8 cellular contexts compared by ENCODE assay signal in the genomic region with DNA sequence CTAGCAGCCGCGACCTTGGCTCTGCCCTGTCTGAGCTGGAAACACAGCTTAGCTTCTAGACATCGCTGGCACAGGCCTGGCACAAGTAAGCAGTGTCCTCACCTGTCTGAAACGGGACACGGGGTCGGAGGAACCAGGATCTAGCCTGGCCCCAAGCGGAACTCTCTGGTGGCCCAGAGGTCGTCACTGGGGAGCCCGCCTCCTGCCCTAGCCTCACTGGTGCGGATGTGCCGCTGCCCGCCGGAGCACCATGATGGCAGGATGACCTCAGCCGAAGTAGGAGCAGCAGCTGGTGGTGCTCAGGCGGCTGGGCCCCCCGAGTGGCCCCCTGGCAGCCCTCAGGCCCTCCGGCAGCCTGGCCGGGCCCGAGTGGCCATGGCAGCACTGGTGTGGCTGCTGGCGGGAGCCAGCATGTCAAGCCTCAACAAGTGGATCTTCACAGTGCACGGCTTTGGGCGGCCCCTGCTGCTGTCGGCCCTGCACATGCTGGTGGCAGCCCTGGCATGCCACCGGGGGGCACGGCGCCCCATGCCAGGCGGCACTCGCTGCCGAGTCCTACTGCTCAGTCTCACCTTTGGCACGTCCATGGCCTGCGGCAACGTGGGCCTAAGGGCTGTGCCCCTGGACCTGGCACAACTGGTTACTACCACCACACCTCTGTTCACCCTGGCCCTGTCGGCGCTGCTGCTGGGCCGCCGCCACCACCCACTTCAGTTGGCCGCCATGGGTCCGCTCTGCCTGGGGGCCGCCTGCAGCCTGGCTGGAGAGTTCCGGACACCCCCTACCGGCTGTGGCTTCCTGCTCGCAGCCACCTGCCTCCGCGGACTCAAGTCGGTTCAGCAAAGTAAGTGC. TPM values are rescaled to one million over a fixed set of nuclear protein-coding genes. Genes with fewer than 3 reads are reported as not detected.
DNase-seq lines count a peak whose midpoint lies in the region; FAIRE-seq and TF ChIP-seq lines count a peak whose summit lies in the region.

No MANE protein-coding gene starts in this region.

- no peak for FAIRE-seq in HTR-8/SVneo (lab: Jason Lieb, UNC)

- H4K20me1 ChIP-seq in smooth muscle cell (ENCODE audit: low read depth) = no peaks in the 10 kb centered on the region

- H3K27me3 ChIP-seq in iPS-20b (ENCODE audit: insufficient read depth, low read length) (peaks cover 13% of the 10 kb centered on the region; the same call in 1 of the 2 replicates), smooth muscle cell (ENCODE audit: low read depth) (no peaks in the 10 kb centered on the region)

- H2AFZ ChIP-seq in smooth muscle cell (ENCODE audit: low read depth) = peak overlapping the region; percentile 97

- no peak overlapping the region for H3K27ac ChIP-seq in iPS-20b (ENCODE audit: low read length)
- no peak overlapping the region for H3K27ac ChIP-seq in smooth muscle cell (ENCODE audit: low read depth)

- WGBS in smooth muscle cell (ENCODE audit: low lambda C conversion rate) = 79% methylated on average over 45 of the region's 45 CpGs

- peaks cover 3% of the 10 kb centered on the region; the same call in 1 of the 2 replicates for H3K4me1 ChIP-seq in iPS-20b (ENCODE audit: insufficient read depth, low read length)
- H3K4me1 ChIP-seq in smooth muscle cell (ENCODE audit: low read depth) = peaks cover 8% of the 10 kb centered on the region

- H3K79me2 ChIP-seq in smooth muscle cell (ENCODE audit: low read depth) = no peaks in the 10 kb centered on the region

- peaks cover 11% of the 10 kb centered on the region for H3F3A ChIP-seq in smooth muscle cell (ENCODE audit: low read depth)

- H3K9ac ChIP-seq in iPS-20b (ENCODE audit: low read depth, low read length) (peak overlapping the region; percentile 65; the same call in 1 of the 2 replicates), smooth muscle cell (ENCODE audit: low read depth) (peak overlapping the region; percentile 66)

- H3K4me3 ChIP-seq in astrocyte of the spinal cord (ENCODE audit: low read depth, low read length) (peak overlapping the region; percentile 44), iPS-20b (ENCODE audit: low read length) (peak overlapping the region; percentile 74), smooth muscle cell (peak overlapping the region; percentile 67)

- H3K36me3 ChIP-seq in iPS-20b (ENCODE audit: insufficient read depth, low read depth, low read length) (no peaks in the 10 kb centered on the region), smooth muscle cell (ENCODE audit: low read depth) (no peaks in the 10 kb centered on the region)

- H3K9me3 ChIP-seq in iPS-20b (ENCODE audit: insufficient read depth, low read depth, low read length) (no peaks in the 10 kb centered on the region), smooth muscle cell (replicated peaks; ENCODE audit: low read depth) (no peaks in the 10 kb centered on the region)

- TF ChIP-seq CTCF in astrocyte of the spinal cord (IDR thresholded peaks at IDR 0.05; ENCODE audit: low read depth, low read length) = no peak
- no peak for TF ChIP-seq CTCF in smooth muscle cell (IDR thresholded peaks at IDR 0.05; ENCODE audit: borderline replicate concordance, insufficient read depth, poor library complexity, severe bottlenecking)

- in situ Hi-C loops in astrocyte of the spinal cord (cut with HindIII; ENCODE audit: low sequenced_read_pairs) = no loop called here

- H3K4me2 ChIP-seq in smooth muscle cell = peak overlapping the region; percentile 99

- DNase-seq in GM03348 (ENCODE audit: low spot score) (peak; percentile 40), NCI-H69 (lab: John Stamatoyannopoulos, UW) (peak; percentile 58), astrocyte of the spinal cord (ENCODE audit: low read depth, low spot score) (peak; percentile 8), smooth muscle cell (lab: John Stamatoyannopoulos, UW; ENCODE audit: unreplicated experiment) (no peak), NCI-H128 (lab: John Stamatoyannopoulos, UW; ENCODE audit: unreplicated experiment) (no peak), Kasumi-1 (lab: John Stamatoyannopoulos, UW) (no peak), HTR-8/SVneo (ENCODE audit: insufficient read length, low spot score) (no peak)

RNA-seq across cellular contexts. Expression of a gene that starts 0.9 kb away (rescaled TPM):
- 3.6 and 5.0 TPM in 2 replicates for total RNA-seq in smooth muscle cell
- polyA plus RNA-seq in smooth muscle cell = 4.1 and 7.2 TPM in 2 replicates

RNA-seq across cellular contexts. Expression of a gene that starts 29.5 kb away (rescaled TPM):
- 3.4 and 5.2 TPM in 2 replicates for total RNA-seq in smooth muscle cell
- polyA plus RNA-seq in smooth muscle cell = 3.1 and 3.3 TPM in 2 replicates

RNA-seq across cellular contexts. Expression of a gene that starts 31.2 kb away (rescaled TPM):
- 8.9 and 11.0 TPM in 2 replicates for total RNA-seq in smooth muscle cell
- polyA plus RNA-seq in smooth muscle cell = 8.1 and 9.3 TPM in 2 replicates

RNA-seq across cellular contexts. Expression of a gene that starts 44.7 kb away (rescaled TPM):
- total RNA-seq in smooth muscle cell = 27.4 and 35.6 TPM in 2 replicates
- 52.7 and 59.4 TPM in 2 replicates for polyA plus RNA-seq in smooth muscle cell

RNA-seq across cellular contexts. Expression of a gene that starts 58.2 kb away (rescaled TPM):
- total RNA-seq in smooth muscle cell = 4.6 and 9.1 TPM in 2 replicates
- polyA plus RNA-seq in smooth muscle cell = 3.8 and 4.9 TPM in 2 replicates

Comparison
In these comparisons a context has a peak if more than half of its experiments do, and no peak if none do; other contexts are left out.
1. DNase-seq: peak in GM03348 (single experiment), NCI-H69 (single experiment) and astrocyte of the spinal cord (single experiment); none in smooth muscle cell (single experiment), NCI-H128 (single experiment), Kasumi-1 (0 of 2) and HTR-8/SVneo (single experiment).
2. Peak in every context shown above with its lines, with median percentiles within 50 percentile points of each other: H3K4me3 ChIP-seq.